Comparison of ENCODE assay signal across 12 cellular contexts in genomic region chr11:117239295-117239694, GRCh38. TPM values are rescaled to one million over a fixed set of nuclear protein-coding genes. Genes with fewer than 3 reads are reported as not detected.
DNase-seq lines count a peak whose midpoint lies in the region; ATAC-seq and TF ChIP-seq lines count a peak whose summit lies in the region.
"Had no signal": no experiment of that assay in that cellular context is flagged by ENCODE, and none has a peak within 500 bp of the region (broad histone marks: within the 10 kb centered on the region; RNA-seq: fewer than 3 reads in every experiment).

No MANE protein-coding gene starts in this region.

- CTCF ChIA-PET in CD4-positive, alpha-beta memory T cell (lab: Charles Lee; ENCODE audit: partially characterized antibody): no interaction called here

- peak overlapping the region; percentile 33; the same call in 1 of the 2 replicates for H3K27ac ChIP-seq in SJSA1
- peak overlapping the region; percentile 27 for H3K27ac ChIP-seq in fibroblast of lung (ENCODE audit: insufficient read depth, low read length)
- H3K27ac ChIP-seq in CD4-positive, alpha-beta memory T cell (ENCODE audit: low read depth, low read length): no peak overlapping the region

- H3K27ac Mint-ChIP-seq in CD4-positive, alpha-beta memory T cell: peak overlapping the region in 1 of 7 donors; percentile 39
- H3K27ac Mint-ChIP-seq: activated CD8-positive, alpha-beta T cell treated with anti-CD3 and anti-CD28 coated beads, Interleukin-2, amount 10 ng/mL, durations not matched to agents 7 days and 5 days had no signal

- peak; percentile 37 to 66 for TF ChIP-seq CTCF in fibroblast of lung (conservative IDR thresholded peaks at IDR 0.05 in 1 of 2, IDR thresholded peaks at IDR 0.05 in 1 of 2; ENCODE audit: low read depth in 1 of 2, low read length in 2 of 2)
- peak; percentile 54 for TF ChIP-seq CTCF in retinal pigment epithelial cell (conservative IDR thresholded peaks at IDR 0.05; ENCODE audit: low read depth, low read length)

- no peaks in the 10 kb centered on the region for H3K9me3 Mint-ChIP-seq in CD4-positive, alpha-beta memory T cell
- H3K9me3 Mint-ChIP-seq: brain; naive thymus-derived CD4-positive, alpha-beta T cell had no signal

- H3K4me3 Mint-ChIP-seq in CD4-positive, alpha-beta memory T cell: no peak overlapping the region
- H3K4me3 Mint-ChIP-seq: activated CD8-positive, alpha-beta T cell treated with anti-CD3 and anti-CD28 coated beads, Interleukin-2, amount 10 ng/mL, durations not matched to agents 7 days and 5 days; brain; naive thymus-derived CD4-positive, alpha-beta T cell had no signal

- peaks cover 27 to 31% of the 10 kb centered on the region in 2 donors for H3K36me3 Mint-ChIP-seq in CD4-positive, alpha-beta memory T cell

- H2AFZ ChIP-seq in fibroblast of lung (ENCODE audit: low read length): no peak overlapping the region

- peaks cover 2 to 6% (median 3%) of the 10 kb centered on the region in 4 donors for H3K4me1 Mint-ChIP-seq in CD4-positive, alpha-beta memory T cell

- no peaks in the 10 kb centered on the region for H4K20me1 ChIP-seq in fibroblast of lung (ENCODE audit: control insufficient read depth, extremely low read depth, insufficient read depth, low read length)

- H3K9ac ChIP-seq in fibroblast of lung (ENCODE audit: insufficient read depth, low read length): no peak overlapping the region

- H3K36me3 ChIP-seq in SJSA1 (no peaks in the 10 kb centered on the region), fibroblast of lung (ENCODE audit: control insufficient read depth, insufficient read depth, low read length) (peaks cover 4% of the 10 kb centered on the region)
- H3K36me3 ChIP-seq in CD4-positive, alpha-beta memory T cell (ENCODE audit: insufficient read depth, low read length): peaks cover 26% of the 10 kb centered on the region

- intact Hi-C loops in CD4-positive, alpha-beta memory T cell (cut with micrococcal nuclease): no loop called here

- POLR2A ChIA-PET in CD4-positive, alpha-beta memory T cell (lab: Charles Lee; ENCODE audit: partially characterized antibody): interaction anchor here (0.8 kb wide), 1 partner anchor 9 kb away, joined by 4 read pairs; no protein-coding TSS in a partner anchor

- H3K27me3 ChIP-seq in SJSA1 (replicated peaks) (no peaks in the 10 kb centered on the region), fibroblast of lung (ENCODE audit: control insufficient read depth, insufficient read depth, low read length) (no peaks in the 10 kb centered on the region)
- H3K27me3 ChIP-seq in CD4-positive, alpha-beta memory T cell (ENCODE audit: insufficient read depth, low read length): no peaks in the 10 kb centered on the region

- H3K4me3 ChIP-seq in SJSA1 (no peak overlapping the region), fibroblast of lung (replicated peaks in 1 of 4; ENCODE audit: control extremely low read depth in 1 of 4, insufficient read depth in 1 of 4, low read depth in 3 of 4, low read length in 4 of 4) (no peak overlapping the region), retinal pigment epithelial cell (ENCODE audit: low read length) (no peak overlapping the region)
- no peak overlapping the region for H3K4me3 ChIP-seq in CD4-positive, alpha-beta memory T cell (ENCODE audit: low read length in 2 of 2)

- H3K4me2 ChIP-seq in fibroblast of lung (ENCODE audit: extremely low read depth, insufficient read depth, low read length): peak overlapping the region; percentile 8

- peak; percentile 92 for DNase-seq in GM04504 (ENCODE audit: low read depth)
- DNase-seq in SJSA1 (ENCODE audit: low read depth in 1 of 2, low spot score in 2 of 2): peak; percentile 57 to 68
- DNase-seq in fibroblast of lung (ENCODE audit: low read depth in 2 of 2): peak; percentile 85 to 96
- DNase-seq in retinal pigment epithelial cell (ENCODE audit: low read depth): peak; percentile 44
- no peak for DNase-seq in CD4-positive, alpha-beta memory T cell
- no peak for DNase-seq in NCI-H524 treated with DMSO at 0.1 percent for 48 hours (lab: John Stamatoyannopoulos, UW)
- DNase-seq in effector CD4-positive, alpha-beta T cell: no peak
- DNase-seq: activated CD8-positive, alpha-beta T cell treated with anti-CD3 and anti-CD28 coated beads, Interleukin-2, amount 10 ng/mL, durations not matched to agents 7 days and 5 days; naive thymus-derived CD4-positive, alpha-beta T cell; substantia nigra had no signal

- ATAC-seq in GM21825 (IDR thresholded peaks at IDR 0.05; ENCODE audit: unreplicated experiment): no peak
- ATAC-seq: activated CD8-positive, alpha-beta T cell treated with anti-CD3 and anti-CD28 coated beads, Interleukin-2, amount 10 ng/mL, durations not matched to agents 7 days and 5 days; naive thymus-derived CD4-positive, alpha-beta T cell had no signal

- H3K27me3 Mint-ChIP-seq in CD4-positive, alpha-beta memory T cell: no peaks in the 10 kb centered on the region
- H3K27me3 Mint-ChIP-seq: naive thymus-derived CD4-positive, alpha-beta T cell had no signal

- no peaks in the 10 kb centered on the region for H3K9me3 ChIP-seq in SJSA1 (replicated peaks)
- no peaks in the 10 kb centered on the region for H3K9me3 ChIP-seq in fibroblast of lung (ENCODE audit: control insufficient read depth, insufficient read depth, low read depth, low read length)
- no peaks in the 10 kb centered on the region for H3K9me3 ChIP-seq in CD4-positive, alpha-beta memory T cell (ENCODE audit: control insufficient read depth in 1 of 2, low read length in 2 of 2)

- H3K4me1 ChIP-seq in SJSA1 (replicated peaks) (peaks cover 5% of the 10 kb centered on the region), fibroblast of lung (ENCODE audit: control insufficient read depth, extremely low read depth, insufficient read depth, low read length) (peaks cover 10% of the 10 kb centered on the region)
- peaks cover under 1% of the 10 kb centered on the region for H3K4me1 ChIP-seq in CD4-positive, alpha-beta memory T cell (ENCODE audit: insufficient read depth, low read length)

- H3K79me2 ChIP-seq in fibroblast of lung (ENCODE audit: control insufficient read depth, insufficient read depth, low read length): peaks cover 1% of the 10 kb centered on the region

RNA-seq across cellular contexts. Expression of gene RNF214, which starts 6.8 kb away (rescaled TPM):
- total RNA-seq in SJSA1 (2014; rRNA removed; shearing (Covaris generic)): 5.0 and 5.5 TPM in 2 replicates
- total RNA-seq in fibroblast of lung: 11.3 and 13.4 TPM in 2 replicates
- polyA plus RNA-seq in fibroblast of lung: 12.1 and 12.9 TPM in 2 replicates
- polyA plus RNA-seq in fibroblast of lung (2012): 10.2 and 10.3 TPM in 2 replicates
- polyA minus RNA-seq in fibroblast of lung (ENCODE audit: low replicate concordance): 56.7 and 83.1 TPM in 2 replicates
- 10 to 100 TPM; 41.8 to 50.1 TPM for total RNA-seq in CD4-positive, alpha-beta memory T cell
- 10 to 100 TPM; 20.7 to 45.0 TPM for polyA plus RNA-seq in CD4-positive, alpha-beta memory T cell

RNA-seq across cellular contexts. Expression of gene PCSK7, which starts 7.4 kb away (rescaled TPM):
- total RNA-seq in SJSA1 (2014; rRNA removed; shearing (Covaris generic)): 27.1 and 34.3 TPM in 2 replicates
- 26.5 and 38.3 TPM in 2 replicates for total RNA-seq in fibroblast of lung
- polyA plus RNA-seq in fibroblast of lung: 26.8 and 28.2 TPM in 2 replicates
- 33.6 and 41.3 TPM in 2 replicates for polyA plus RNA-seq in fibroblast of lung (2012)
- 70.5 and 77.2 TPM in 2 replicates for polyA minus RNA-seq in fibroblast of lung (ENCODE audit: low replicate concordance)
- 100 to 1,000 TPM; 300 to 325 TPM for total RNA-seq in CD4-positive, alpha-beta memory T cell
- 10 to 100 TPM; 33.3 to 84.2 TPM for polyA plus RNA-seq in CD4-positive, alpha-beta memory T cell

RNA-seq across cellular contexts. Expression of gene TAGLN, which starts 40.1 kb away (rescaled TPM):
- 655 and 717 TPM in 2 replicates for total RNA-seq in SJSA1 (2014; rRNA removed; shearing (Covaris generic))
- 608 and 824 TPM in 2 replicates for total RNA-seq in fibroblast of lung
- polyA plus RNA-seq in fibroblast of lung: 1,148 and 4,435 TPM in 2 replicates
- 941 and 3,722 TPM in 2 replicates for polyA plus RNA-seq in fibroblast of lung (2012)
- polyA minus RNA-seq in fibroblast of lung (ENCODE audit: low replicate concordance): 269 and 1,364 TPM in 2 replicates
- total RNA-seq in CD4-positive, alpha-beta memory T cell: 10 to 100 TPM; 17.7 to 19.7 TPM
- under 1 TPM; 0.15 to 0.36 TPM for polyA plus RNA-seq in CD4-positive, alpha-beta memory T cell

RNA-seq across cellular contexts. Expression of gene BACE1-AS, which starts 51.9 kb away (rescaled TPM):
- 0.92 and 1.8 TPM in 2 replicates for total RNA-seq in SJSA1 (2014; rRNA removed; shearing (Covaris generic))
- 2.8 and 4.5 TPM in 2 replicates for total RNA-seq in fibroblast of lung
- polyA plus RNA-seq in fibroblast of lung: 3.9 and 4.2 TPM in 2 replicates
- 3.0 and 4.1 TPM in 2 replicates for polyA plus RNA-seq in fibroblast of lung (2012)
- polyA minus RNA-seq in fibroblast of lung (ENCODE audit: low replicate concordance): 6.0 and 9.4 TPM in 2 replicates
- 10 to 100 TPM; 15.3 to 15.7 TPM for total RNA-seq in CD4-positive, alpha-beta memory T cell
- polyA plus RNA-seq in CD4-positive, alpha-beta memory T cell: 1 to 10 TPM in 1 of 2 donors, not detected in 1; 3.8 TPM

Comparison
In these comparisons a context has a peak if more than half of its experiments do, and no peak if none do; other contexts are left out.
1. DNase-seq: peak in GM04504 (single experiment), SJSA1 (2 of 2), fibroblast of lung (2 of 2) and retinal pigment epithelial cell (single experiment); none in CD4-positive, alpha-beta memory T cell (0 of 5), NCI-H524 treated with DMSO at 0.1 percent for 48 hours (single experiment) and effector CD4-positive, alpha-beta T cell (single experiment).
2. RNA of gene TAGLN, which starts 40.1 kb away (total RNA-seq): 608 to 824 TPM in fibroblast of lung and 655 to 717 TPM in SJSA1; 17.7 to 19.7 TPM in CD4-positive, alpha-beta memory T cell; every median in the first group is over 10 times any median in the second.